Comparison of ENCODE assay signal across 19 cellular contexts in the genomic region with DNA sequence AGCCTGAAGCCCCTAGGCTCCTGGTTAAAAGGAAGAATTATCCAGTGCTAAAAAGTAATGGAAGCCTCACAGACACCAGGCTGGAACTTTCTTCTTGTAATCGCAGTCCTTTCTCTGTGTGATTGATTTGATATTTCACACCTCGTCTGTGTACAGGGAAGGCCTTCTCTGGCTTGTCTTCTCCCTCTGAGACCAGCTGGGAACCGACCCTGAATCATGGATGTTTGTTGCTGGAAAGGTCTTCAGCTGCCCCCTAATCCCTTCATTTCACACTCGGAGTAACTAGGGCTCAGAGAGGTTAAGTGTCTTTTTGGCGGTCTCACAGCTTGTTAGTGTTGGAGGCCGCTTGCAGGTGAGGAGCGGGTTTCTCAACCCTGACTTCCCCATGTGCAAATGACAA.
"Had no signal": no experiment of that assay in that cellular context is flagged by ENCODE, and none has a peak within 500 bp of the region (broad histone marks: within the 10 kb centered on the region; RNA-seq: fewer than 3 reads in every experiment).

No MANE protein-coding gene starts in this region.

- H3K9ac ChIP-seq: SK-N-SH had no signal

- H3K27ac ChIP-seq: RWPE1 had no signal

- H3K4me2 ChIP-seq: SK-N-SH had no signal

- H3K9me2 ChIP-seq: SK-N-SH had no signal

- ATAC-seq: Panc1, PC-3 had no signal

- DNase-seq: KBM-7, MV-4-11, NCI-H1048, NCI-H1105, NCI-H1417, NCI-H1436 treated with DMSO at 0.1 percent for 48 hours, NCI-H1694, NCI-H187 treated with DMSO at 0.1 percent for 48 hours, NCI-H2029 treated with DMSO at 0.1 percent for 48 hours, NCI-H2227 treated with DMSO at 0.1 percent for 48 hours, NCI-H524, NCI-H526 treated with DMSO at 0.1 percent for 48 hours, NCI-H748 treated with DMSO at 0.1 percent for 48 hours, PC-3, SHP77, SK-N-SH, SW 1271 had no signal

- H3K9me3 ChIP-seq: SK-N-SH had no signal
